In the genomic region with DNA sequence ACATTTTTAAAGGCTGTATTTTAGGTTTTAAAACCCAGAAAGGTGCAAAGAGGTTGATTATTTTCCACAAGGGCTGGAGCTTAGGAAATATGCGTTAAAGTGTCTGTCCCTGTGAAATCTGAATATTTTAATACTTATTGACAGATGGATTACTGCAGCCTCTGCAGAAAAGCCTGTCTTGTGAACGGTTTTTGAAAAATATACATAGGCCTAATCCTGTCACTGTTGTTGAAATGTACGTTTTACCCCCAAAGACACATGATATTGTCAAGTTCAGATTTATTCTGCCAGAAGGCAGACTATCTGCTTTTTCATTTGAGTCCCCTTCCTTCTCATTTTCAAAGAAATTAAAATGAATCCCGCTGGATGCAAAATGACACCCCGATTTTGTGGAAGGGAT, we compare ENCODE assay signal across 8 cellular contexts. TPM values are rescaled to one million over a fixed set of nuclear protein-coding genes. Genes with fewer than 3 reads are reported as not detected.
DNase-seq lines count a peak whose midpoint lies in the region; ATAC-seq, FAIRE-seq and TF ChIP-seq lines count a peak whose summit lies in the region.
"Had no signal": no experiment of that assay in that cellular context is flagged by ENCODE, and none has a peak within 500 bp of the region (broad histone marks: within the 10 kb centered on the region; RNA-seq: fewer than 3 reads in every experiment).

No MANE protein-coding gene starts in this region.

- H3K79me2 ChIP-seq in GM23338 (replicated peaks; ENCODE audit: insufficient read depth) = 0 out of 2 replicates have a peak, but pooled peaks cover 3% of the 10 kb centered on the region

- H3K27ac Mint-ChIP-seq in GM23338 = peak overlapping the region; percentile 100
- peak overlapping the region; percentile 99 for H3K27ac Mint-ChIP-seq in activated CD4-positive, alpha-beta memory T cell treated with anti-CD3 and anti-CD28 coated beads for 36 hours

- no peak for ATAC-seq in GM23338

- DNase-seq in GM23338 (ENCODE audit: low spot score) (no peak), kidney (no peak), retina (no peak), SIG-M5 (lab: John Stamatoyannopoulos, UW) (no peak), GM03348 (ENCODE audit: low spot score) (no peak)
- no peak for DNase-seq in activated CD4-positive, alpha-beta memory T cell treated with anti-CD3 and anti-CD28 coated beads for 36 hours

- H3K4me1 ChIP-seq in GM23338 (ENCODE audit: insufficient read depth) (peaks cover 41% of the 10 kb centered on the region), kidney (ENCODE audit: control insufficient read depth in 1 of 2, insufficient read depth in 1 of 2, low read depth in 1 of 2, low read length in 2 of 2) (peaks cover 9 to 16% of the 10 kb centered on the region in 2 donors), skeletal muscle tissue (ENCODE audit: control insufficient read depth in 3 of 3, insufficient read depth in 3 of 3, low read length in 3 of 3) (peaks cover 18 to 33% (median 29%) of the 10 kb centered on the region in 3 donors)

- H3K4me1 Mint-ChIP-seq in GM23338 = peaks cover 60% of the 10 kb centered on the region
- peaks cover 48% of the 10 kb centered on the region for H3K4me1 Mint-ChIP-seq in activated CD4-positive, alpha-beta memory T cell treated with anti-CD3 and anti-CD28 coated beads for 36 hours (ENCODE audit: low read depth)

- CTCF ChIA-PET in activated CD4-positive, alpha-beta memory T cell treated with anti-CD3 and anti-CD28 coated beads for 36 hours (lab: Charles Lee) = interaction anchor here (0.6 to 3.4 kb wide), 51 partner anchors 9 to 1377 kb away, joined by 3 to 32 read pairs (median 4); no protein-coding TSS in a partner anchor

- POLR2A ChIA-PET in activated CD4-positive, alpha-beta memory T cell treated with anti-CD3 and anti-CD28 coated beads for 36 hours (lab: Charles Lee) = interaction anchor here (0.6 to 6.5 kb wide), 16 partner anchors 12 to 551 kb away, joined by 3 to 102 read pairs (median 6); a partner anchor contains a TSS

- TF ChIP-seq CTCF in GM23338 (conservative IDR thresholded peaks at IDR 0.05; ENCODE audit: low read depth in 2 of 2) (no peak), kidney (IDR thresholded peaks at IDR 0.05; ENCODE audit: borderline replicate concordance, extremely low read depth, insufficient read depth) (no peak)

- H3K9ac ChIP-seq in kidney (ENCODE audit: low read length in 2 of 2) = peak overlapping the region in 1 of 2 donors; percentile 29
- H3K9ac ChIP-seq in skeletal muscle tissue (ENCODE audit: low read depth in 1 of 3, low read length in 3 of 3) = peak overlapping the region; percentile 57 to 100 (median 99)

- H3K36me3 Mint-ChIP-seq in GM23338 (ENCODE audit: low read depth) = no peaks in the 10 kb centered on the region; the same call in 2 of the 3 replicates
- H3K36me3 Mint-ChIP-seq in activated CD4-positive, alpha-beta memory T cell treated with anti-CD3 and anti-CD28 coated beads for 36 hours = peaks cover 19% of the 10 kb centered on the region

- H3K27me3 Mint-ChIP-seq in GM23338 (ENCODE audit: insufficient read depth, low read depth, poor library complexity) = peaks cover 18% of the 10 kb centered on the region
- no peaks in the 10 kb centered on the region for H3K27me3 Mint-ChIP-seq in activated CD4-positive, alpha-beta memory T cell treated with anti-CD3 and anti-CD28 coated beads for 36 hours

- no peaks in the 10 kb centered on the region for H3K9me3 Mint-ChIP-seq in GM23338
- H3K9me3 Mint-ChIP-seq in activated CD4-positive, alpha-beta memory T cell treated with anti-CD3 and anti-CD28 coated beads for 36 hours = no peaks in the 10 kb centered on the region

- H3F3A ChIP-seq in GM23338 (replicated peaks; ENCODE audit: low read depth) = no peaks in the 10 kb centered on the region

- no peak overlapping the region for H3K4me3 ChIP-seq in GM23338
- peak overlapping the region in 1 of 2 donors; percentile 42 for H3K4me3 ChIP-seq in kidney (ENCODE audit: low read length in 2 of 2)
- H3K4me3 ChIP-seq in skeletal muscle tissue (ENCODE audit: low read length in 3 of 3) = peak overlapping the region in 2 of 3 donors; percentile 94 to 95

- no peak overlapping the region for H2AFZ ChIP-seq in GM23338

- FAIRE-seq in kidney (lab: Jason Lieb, UNC) = no peak

- H3K27me3 ChIP-seq in GM23338 (ENCODE audit: insufficient read depth) (peaks cover 20% of the 10 kb centered on the region), skeletal muscle tissue (ENCODE audit: control insufficient read depth in 3 of 3, insufficient read depth in 3 of 3, low read length in 3 of 3) (no peaks in the 10 kb centered on the region)
- H3K27me3 ChIP-seq: left lung had no signal

- intact Hi-C loops in activated CD4-positive, alpha-beta memory T cell treated with anti-CD3 and anti-CD28 coated beads for 36 hours (cut with micrococcal nuclease) = loop anchor here (1.0 to 10.0 kb wide), 3 partner anchors 23 to 1577 kb away; no protein-coding TSS in a partner anchor
- intact Hi-C loops in kidney (cut with DNase I) = loop anchor here (10.0 kb wide), 1 partner anchor 297 kb away; no protein-coding TSS in a partner anchor

- H4K20me1 ChIP-seq in GM23338 (replicated peaks; ENCODE audit: insufficient read depth) = no peaks in the 10 kb centered on the region

- H3K4me3 Mint-ChIP-seq in GM23338 = no peak overlapping the region; the same call in 2 of the 3 replicates
- peak overlapping the region; percentile 90 for H3K4me3 Mint-ChIP-seq in activated CD4-positive, alpha-beta memory T cell treated with anti-CD3 and anti-CD28 coated beads for 36 hours

- H3K36me3 ChIP-seq in GM23338 (ENCODE audit: insufficient read depth) (no peaks in the 10 kb centered on the region), kidney (ENCODE audit: control insufficient read depth in 1 of 2, insufficient read depth in 2 of 2, low read length in 2 of 2) (no peaks in the 10 kb centered on the region), skeletal muscle tissue (ENCODE audit: control insufficient read depth in 3 of 3, insufficient read depth in 3 of 3, low read length in 3 of 3) (peaks cover 0 to 3% (median 0%) of the 10 kb centered on the region in 3 donors)
- H3K36me3 ChIP-seq: left lung had no signal

- H3K27ac ChIP-seq in GM23338 (ENCODE audit: low read depth) = peak overlapping the region; percentile 60; the same call in 1 of the 2 replicates
- H3K27ac ChIP-seq in kidney (ENCODE audit: low read depth in 2 of 2, low read length in 2 of 2) = peak overlapping the region; percentile 36 to 80
- H3K27ac ChIP-seq in skeletal muscle tissue (ENCODE audit: low read depth, low read length) = peak overlapping the region; percentile 100

- H3K9me3 ChIP-seq in kidney (ENCODE audit: control insufficient read depth in 1 of 2, low read length in 2 of 2) = no peaks in the 10 kb centered on the region
- no peaks in the 10 kb centered on the region for H3K9me3 ChIP-seq in skeletal muscle tissue (ENCODE audit: control insufficient read depth in 3 of 3, low read length in 3 of 3)
- H3K9me3 ChIP-seq: left lung had no signal

- H3K9me2 ChIP-seq in GM23338 (ENCODE audit: insufficient read depth) = no peaks in the 10 kb centered on the region

- peak overlapping the region; percentile 92 for H3K4me2 ChIP-seq in GM23338

TF ChIP-seq in GM23338, 12 proteins besides CTCF, POLR2A, EP300 and RAD21 (continues in another document):
- no peak for TF ChIP-seq EZH2 (IDR thresholded peaks at IDR 0.05; ENCODE audit: low read depth, unreplicated experiment)
- TF ChIP-seq, protein P1, sequence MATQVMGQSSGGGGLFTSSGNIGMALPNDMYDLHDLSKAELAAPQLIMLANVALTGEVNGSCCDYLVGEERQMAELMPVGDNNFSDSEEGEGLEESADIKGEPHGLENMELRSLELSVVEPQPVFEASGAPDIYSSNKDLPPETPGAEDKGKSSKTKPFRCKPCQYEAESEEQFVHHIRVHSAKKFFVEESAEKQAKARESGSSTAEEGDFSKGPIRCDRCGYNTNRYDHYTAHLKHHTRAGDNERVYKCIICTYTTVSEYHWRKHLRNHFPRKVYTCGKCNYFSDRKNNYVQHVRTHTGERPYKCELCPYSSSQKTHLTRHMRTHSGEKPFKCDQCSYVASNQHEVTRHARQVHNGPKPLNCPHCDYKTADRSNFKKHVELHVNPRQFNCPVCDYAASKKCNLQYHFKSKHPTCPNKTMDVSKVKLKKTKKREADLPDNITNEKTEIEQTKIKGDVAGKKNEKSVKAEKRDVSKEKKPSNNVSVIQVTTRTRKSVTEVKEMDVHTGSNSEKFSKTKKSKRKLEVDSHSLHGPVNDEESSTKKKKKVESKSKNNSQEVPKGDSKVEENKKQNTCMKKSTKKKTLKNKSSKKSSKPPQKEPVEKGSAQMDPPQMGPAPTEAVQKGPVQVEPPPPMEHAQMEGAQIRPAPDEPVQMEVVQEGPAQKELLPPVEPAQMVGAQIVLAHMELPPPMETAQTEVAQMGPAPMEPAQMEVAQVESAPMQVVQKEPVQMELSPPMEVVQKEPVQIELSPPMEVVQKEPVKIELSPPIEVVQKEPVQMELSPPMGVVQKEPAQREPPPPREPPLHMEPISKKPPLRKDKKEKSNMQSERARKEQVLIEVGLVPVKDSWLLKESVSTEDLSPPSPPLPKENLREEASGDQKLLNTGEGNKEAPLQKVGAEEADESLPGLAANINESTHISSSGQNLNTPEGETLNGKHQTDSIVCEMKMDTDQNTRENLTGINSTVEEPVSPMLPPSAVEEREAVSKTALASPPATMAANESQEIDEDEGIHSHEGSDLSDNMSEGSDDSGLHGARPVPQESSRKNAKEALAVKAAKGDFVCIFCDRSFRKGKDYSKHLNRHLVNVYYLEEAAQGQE (IDR thresholded peaks at IDR 0.05; ENCODE audit: unreplicated experiment) = no peak
- TF ChIP-seq, protein P2, sequence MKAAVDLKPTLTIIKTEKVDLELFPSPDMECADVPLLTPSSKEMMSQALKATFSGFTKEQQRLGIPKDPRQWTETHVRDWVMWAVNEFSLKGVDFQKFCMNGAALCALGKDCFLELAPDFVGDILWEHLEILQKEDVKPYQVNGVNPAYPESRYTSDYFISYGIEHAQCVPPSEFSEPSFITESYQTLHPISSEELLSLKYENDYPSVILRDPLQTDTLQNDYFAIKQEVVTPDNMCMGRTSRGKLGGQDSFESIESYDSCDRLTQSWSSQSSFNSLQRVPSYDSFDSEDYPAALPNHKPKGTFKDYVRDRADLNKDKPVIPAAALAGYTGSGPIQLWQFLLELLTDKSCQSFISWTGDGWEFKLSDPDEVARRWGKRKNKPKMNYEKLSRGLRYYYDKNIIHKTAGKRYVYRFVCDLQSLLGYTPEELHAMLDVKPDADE (IDR thresholded peaks at IDR 0.05) = no peak

RNA-seq across cellular contexts. Expression of a gene that starts 2.2 kb away (rescaled TPM):
- 5.4 and 5.9 TPM in 2 replicates for total RNA-seq in GM23338 (2014; rRNA removed; shearing (Covaris generic))
- polyA plus RNA-seq in GM23338 (2016; fragmentation: Nextera tagmentation; extraction: Ambion mirVana) = 2.5 and 2.6 TPM in 2 replicates
- total RNA-seq in activated CD4-positive, alpha-beta memory T cell treated with anti-CD3 and anti-CD28 coated beads for 36 hours = 10 to 100 TPM; 41.4 to 51.3 TPM
- total RNA-seq in kidney = 110 TPM
- polyA plus RNA-seq in kidney (ENCODE audit: insufficient read depth, low read depth, low replicate concordance) = 7.3 TPM
- total RNA-seq in skeletal muscle tissue = 7.8 TPM

RNA-seq across cellular contexts. Expression of a gene that starts 45.1 kb away (rescaled TPM):
- not detected in 2 replicates for total RNA-seq in GM23338 (2014; rRNA removed; shearing (Covaris generic))
- not detected in 2 replicates for polyA plus RNA-seq in GM23338 (2016; fragmentation: Nextera tagmentation; extraction: Ambion mirVana)
- total RNA-seq in activated CD4-positive, alpha-beta memory T cell treated with anti-CD3 and anti-CD28 coated beads for 36 hours = not detected
- not detected for total RNA-seq in kidney
- not detected for polyA plus RNA-seq in kidney (ENCODE audit: insufficient read depth, low read depth, low replicate concordance)
- total RNA-seq in skeletal muscle tissue = not detected
- total RNA-seq: left lung had no signal
